Comparison of ENCODE assay signal across 1 cellular context in genomic region chr1:16724718-16725438, GRCh38.
TF ChIP-seq lines count a peak whose summit lies in the region.

No MANE protein-coding gene starts in this region.

TF ChIP-seq in SK-N-SH treated with all-trans-retinoic acid at 6 μM for 48 hours, 23 proteins besides CTCF, POLR2A, EP300 and RAD21 (continued from another document):
- no peak for TF ChIP-seq CSRNP3 (CRISPR knock-in tag; IDR thresholded peaks at IDR 0.05)
- TF ChIP-seq ESRRG (CRISPR knock-in tag; IDR thresholded peaks at IDR 0.05) = no peak
- no peak for TF ChIP-seq PATZ1 (CRISPR knock-in tag; IDR thresholded peaks at IDR 0.05; ENCODE audit: borderline replicate concordance)
- TF ChIP-seq SNAI2 (CRISPR knock-in tag; IDR thresholded peaks at IDR 0.05) = no peak
- TF ChIP-seq PPARA (CRISPR knock-in tag; IDR thresholded peaks at IDR 0.05; ENCODE audit: borderline replicate concordance) = no peak
- no peak for TF ChIP-seq ARNTL (CRISPR knock-in tag; IDR thresholded peaks at IDR 0.05; ENCODE audit: borderline replicate concordance, low read depth)
- TF ChIP-seq ZC3H10 (CRISPR knock-in tag; IDR thresholded peaks at IDR 0.05) = no peak
- no peak for TF ChIP-seq ZNF8 (CRISPR knock-in tag; IDR thresholded peaks at IDR 0.05)
